In the genomic region with DNA sequence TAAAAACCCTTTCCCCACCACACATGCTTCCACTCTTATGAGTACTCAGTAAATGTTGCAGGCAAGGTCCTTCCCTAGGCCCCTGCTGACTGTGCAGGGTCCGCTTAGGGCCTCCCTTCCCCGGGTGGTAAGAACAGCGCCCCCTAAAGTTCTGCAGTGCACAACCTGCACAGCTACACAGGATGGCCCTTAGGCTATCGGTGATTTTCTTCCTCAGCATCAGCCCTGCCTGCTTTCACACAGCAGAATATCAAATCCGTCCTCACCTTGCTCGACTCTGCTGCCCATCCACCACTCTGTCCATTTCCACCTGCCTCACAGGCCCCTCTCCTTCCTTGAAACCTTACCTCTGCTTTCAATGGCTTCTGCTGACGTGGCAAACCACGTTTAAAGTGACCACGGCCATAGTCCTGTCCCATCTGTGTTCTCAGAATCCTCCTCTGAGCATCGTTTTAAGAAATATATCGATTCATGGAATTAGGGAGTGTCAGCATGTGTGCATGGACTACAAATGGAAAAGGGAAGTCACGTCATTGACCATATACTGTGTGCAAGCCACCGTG, we compare ENCODE assay signal across 15 cellular contexts. TPM values are rescaled to one million over a fixed set of nuclear protein-coding genes. Genes with fewer than 3 reads are reported as not detected.
DNase-seq lines count a peak whose midpoint lies in the region; ATAC-seq, FAIRE-seq and TF ChIP-seq lines count a peak whose summit lies in the region.
"Had no signal": no experiment of that assay in that cellular context is flagged by ENCODE, and none has a peak within 500 bp of the region (broad histone marks: within the 10 kb centered on the region; RNA-seq: fewer than 3 reads in every experiment).

No MANE protein-coding gene starts in this region.

- WGBS in K562 (ENCODE audit: insufficient coverage, low coverage, missing lambda C conversion rate) = under 1% methylated on average over 12 of the region's 13 CpGs

- POLR2A ChIA-PET in activated CD8-positive, alpha-beta T cell treated with anti-CD3 and anti-CD28 coated beads for 36 hours (lab: Charles Lee) = no interaction called here
- POLR2A ChIA-PET in activated CD8-positive, alpha-beta T cell treated with anti-CD3 and anti-CD28 coated beads, Interleukin-2, amount 10 ng/mL, durations not matched to agents 7 days and 5 days (lab: Charles Lee) = no interaction called here
- POLR2A ChIA-PET in K562 (lab: Yijun Ruan, JAX) = interaction anchor here (0.6 kb wide), 1 partner anchor 724 kb away, joined by 4 read pairs; no protein-coding TSS in a partner anchor
- POLR2A ChIA-PET in CD4-positive, alpha-beta memory T cell (lab: Charles Lee; ENCODE audit: partially characterized antibody) = no interaction called here

- peak; percentile 6 for DNase-seq in activated CD8-positive, alpha-beta T cell treated with anti-CD3 and anti-CD28 coated beads for 36 hours
- no peak for DNase-seq in activated CD8-positive, alpha-beta T cell treated with anti-CD3 and anti-CD28 coated beads, Interleukin-2, amount 10 ng/mL, durations not matched to agents 7 days and 5 days
- DNase-seq in NB4 (ENCODE audit: low read depth) (peak; percentile 42), K562 (ENCODE audit: extremely low read depth in 1 of 4, low spot score in 3 of 4) (peak; percentile 24 to 38 (median 33)), type B pancreatic cell (ENCODE audit: extremely low spot score, unreplicated experiment) (no peak), SIG-M5 treated with dmso at 0.1 percent for 504 hours (lab: John Stamatoyannopoulos, UW; ENCODE audit: unreplicated experiment) (no peak)
- DNase-seq in CD4-positive, alpha-beta memory T cell = no peak
- DNase-seq: activated CD4-positive, alpha-beta T cell treated with anti-CD3 and anti-CD28 coated beads, Interleukin-2, amount 50 U/mL, for 1 hour; activated T-cell treated with anti-CD3 and anti-CD28 coated beads, Interleukin-2, amount 50 U/mL, for 72 hours; NCI-H2171 treated with DMSO at 0.1 percent for 48 hours had no signal

- no peak overlapping the region for H3K27ac Mint-ChIP-seq in activated CD8-positive, alpha-beta T cell treated with anti-CD3 and anti-CD28 coated beads for 36 hours
- no peak overlapping the region for H3K27ac Mint-ChIP-seq in activated CD8-positive, alpha-beta T cell treated with anti-CD3 and anti-CD28 coated beads, Interleukin-2, amount 10 ng/mL, durations not matched to agents 7 days and 5 days
- no peak overlapping the region for H3K27ac Mint-ChIP-seq in type B pancreatic cell
- H3K27ac Mint-ChIP-seq in CD4-positive, alpha-beta memory T cell = no peak overlapping the region
- H3K27ac Mint-ChIP-seq: activated T-cell treated with anti-CD3 and anti-CD28 coated beads, Interleukin-2, amount 50 U/mL, for 72 hours had no signal

- no peak for TF ChIP-seq CTCF in activated CD8-positive, alpha-beta T cell treated with anti-CD3 and anti-CD28 coated beads for 36 hours (IDR thresholded peaks at IDR 0.05)
- TF ChIP-seq CTCF in NB4 (IDR thresholded peaks at IDR 0.05; ENCODE audit: low read depth, low read length) (peak; percentile 55), K562 (IDR thresholded peaks at IDR 0.05 in 2 of 3, conservative IDR thresholded peaks at IDR 0.05 in 1 of 3; ENCODE audit: insufficient read depth in 2 of 3, low read depth in 1 of 3, low read length in 3 of 3) (peak; percentile 42 to 60 (median 51); a peak in 5 of 6 replicates), type B pancreatic cell (conservative IDR thresholded peaks at IDR 0.05) (peak; percentile 47)

- no peak overlapping the region for H3K27ac ChIP-seq in K562 (ENCODE audit: extremely low read depth, low read depth, low read length)
- H3K27ac ChIP-seq in CD4-positive, alpha-beta memory T cell (ENCODE audit: low read depth, low read length) = no peak overlapping the region

- 0 out of 4 replicates have a peak, but pooled peaks of 1 of the 2 experiments have one; percentile 9 for TF ChIP-seq RAD21 in K562 (CRISPR knock-in tag; conservative IDR thresholded peaks at IDR 0.05 in 1 of 2, IDR thresholded peaks at IDR 0.05 in 1 of 2)

- no peak overlapping the region for H2AFZ ChIP-seq in K562 (ENCODE audit: low read depth, low read length)

- H3K79me2 ChIP-seq in K562 (ENCODE audit: control insufficient read depth, insufficient read depth, low read length) = no peaks in the 10 kb centered on the region

- H3K27me3 ChIP-seq in K562 (ENCODE audit: control insufficient read depth in 2 of 2, insufficient read depth in 2 of 2, low read length in 2 of 2) = peaks cover 0 to 11% of the 10 kb centered on the region in 2 experiments; a peak in 1 of 5 replicates
- H3K27me3 ChIP-seq in CD4-positive, alpha-beta memory T cell (ENCODE audit: insufficient read depth, low read length) = peaks cover 4% of the 10 kb centered on the region

- H3K9me3 Mint-ChIP-seq in activated CD8-positive, alpha-beta T cell treated with anti-CD3 and anti-CD28 coated beads for 36 hours = no peaks in the 10 kb centered on the region
- no peaks in the 10 kb centered on the region for H3K9me3 Mint-ChIP-seq in activated CD8-positive, alpha-beta T cell treated with anti-CD3 and anti-CD28 coated beads, Interleukin-2, amount 10 ng/mL, durations not matched to agents 7 days and 5 days (ENCODE audit: insufficient read depth)
- H3K9me3 Mint-ChIP-seq in type B pancreatic cell = no peaks in the 10 kb centered on the region
- no peaks in the 10 kb centered on the region for H3K9me3 Mint-ChIP-seq in CD4-positive, alpha-beta memory T cell
- H3K9me3 Mint-ChIP-seq: activated T-cell treated with anti-CD3 and anti-CD28 coated beads, Interleukin-2, amount 50 U/mL, for 72 hours; central memory CD8-positive, alpha-beta T cell had no signal

- no peaks in the 10 kb centered on the region for H3K4me1 Mint-ChIP-seq in activated CD8-positive, alpha-beta T cell treated with anti-CD3 and anti-CD28 coated beads for 36 hours (ENCODE audit: low read depth)
- H3K4me1 Mint-ChIP-seq in activated CD8-positive, alpha-beta T cell treated with anti-CD3 and anti-CD28 coated beads, Interleukin-2, amount 10 ng/mL, durations not matched to agents 7 days and 5 days (ENCODE audit: low read depth) = no peaks in the 10 kb centered on the region
- H3K4me1 Mint-ChIP-seq in type B pancreatic cell (ENCODE audit: unreplicated experiment) = no peaks in the 10 kb centered on the region
- H3K4me1 Mint-ChIP-seq in CD4-positive, alpha-beta memory T cell = no peaks in the 10 kb centered on the region

- TF ChIP-seq POLR2A in NB4 (IDR thresholded peaks at IDR 0.05; ENCODE audit: extremely low read depth, insufficient read length) (no peak), K562 (conservative IDR thresholded peaks at IDR 0.05) (no peak)

- ATAC-seq in activated CD8-positive, alpha-beta T cell treated with anti-CD3 and anti-CD28 coated beads for 36 hours = peak; percentile 49
- no peak for ATAC-seq in activated CD8-positive, alpha-beta T cell treated with anti-CD3 and anti-CD28 coated beads, Interleukin-2, amount 10 ng/mL, durations not matched to agents 7 days and 5 days
- ATAC-seq in K562 (peak; percentile 93), GM18867 (IDR thresholded peaks at IDR 0.05; ENCODE audit: unreplicated experiment) (no peak)
- ATAC-seq: activated T-cell treated with anti-CD3 and anti-CD28 coated beads, Interleukin-2, amount 50 U/mL, for 72 hours had no signal

- no peaks in the 10 kb centered on the region for H3K9me3 ChIP-seq in K562 (replicated peaks; ENCODE audit: control insufficient read depth, insufficient read depth, low read depth, low read length)
- H3K9me3 ChIP-seq in CD4-positive, alpha-beta memory T cell (ENCODE audit: control insufficient read depth in 1 of 2, low read length in 2 of 2) = no peaks in the 10 kb centered on the region

- in situ Hi-C loops in K562 (cut with MboI) = no loop called here

- no peaks in the 10 kb centered on the region for H3K36me3 ChIP-seq in K562 (ENCODE audit: control insufficient read depth, insufficient read depth, low read length)
- no peaks in the 10 kb centered on the region for H3K36me3 ChIP-seq in CD4-positive, alpha-beta memory T cell (ENCODE audit: insufficient read depth, low read length)

- no peaks in the 10 kb centered on the region for H3K4me1 ChIP-seq in K562 (replicated peaks in 1 of 2; ENCODE audit: control insufficient read depth in 2 of 2, insufficient read depth in 2 of 2, low read length in 2 of 2)
- H3K4me1 ChIP-seq in CD4-positive, alpha-beta memory T cell (ENCODE audit: insufficient read depth, low read length) = no peaks in the 10 kb centered on the region

- H3K4me3 ChIP-seq in NB4 (ENCODE audit: low read depth, low read length) = no peak overlapping the region
- no peak overlapping the region for H3K4me3 ChIP-seq in K562
- H3K4me3 ChIP-seq in CD4-positive, alpha-beta memory T cell (ENCODE audit: low read length in 2 of 2) = no peak overlapping the region

- H3K4me3 Mint-ChIP-seq in activated CD8-positive, alpha-beta T cell treated with anti-CD3 and anti-CD28 coated beads for 36 hours = no peak overlapping the region
- no peak overlapping the region for H3K4me3 Mint-ChIP-seq in activated CD8-positive, alpha-beta T cell treated with anti-CD3 and anti-CD28 coated beads, Interleukin-2, amount 10 ng/mL, durations not matched to agents 7 days and 5 days
- H3K4me3 Mint-ChIP-seq in type B pancreatic cell = no peak overlapping the region
- H3K4me3 Mint-ChIP-seq in CD4-positive, alpha-beta memory T cell = peak overlapping the region in 1 of 8 donors; percentile 3
- H3K4me3 Mint-ChIP-seq: activated T-cell treated with anti-CD3 and anti-CD28 coated beads, Interleukin-2, amount 50 U/mL, for 72 hours; central memory CD8-positive, alpha-beta T cell had no signal

- CTCF ChIA-PET in activated CD8-positive, alpha-beta T cell treated with anti-CD3 and anti-CD28 coated beads for 36 hours (lab: Charles Lee) = interaction anchor here (1.4 kb wide), 2 partner anchors 14 to 166 kb away, joined by 3 read pairs; no protein-coding TSS in a partner anchor
- CTCF ChIA-PET in activated CD8-positive, alpha-beta T cell treated with anti-CD3 and anti-CD28 coated beads, Interleukin-2, amount 10 ng/mL, durations not matched to agents 7 days and 5 days (lab: Charles Lee) = interaction anchor here (0.8 to 1.7 kb wide), 3 partner anchors 9 to 16 kb away, joined by 3 to 5 read pairs (median 4); no protein-coding TSS in a partner anchor
- CTCF ChIA-PET in K562 (lab: Yijun Ruan, JAX; ENCODE audit: low intra/inter-chr PET ratio) = no interaction called here
- CTCF ChIA-PET in CD4-positive, alpha-beta memory T cell (lab: Charles Lee; ENCODE audit: partially characterized antibody) = interaction anchor here (1.5 kb wide), 1 partner anchor 13 kb away, joined by 3 read pairs; no protein-coding TSS in a partner anchor

- no peaks in the 10 kb centered on the region for H3K9me1 ChIP-seq in K562 (ENCODE audit: control insufficient read depth, insufficient read depth, low read length)

- H3K36me3 Mint-ChIP-seq in activated CD8-positive, alpha-beta T cell treated with anti-CD3 and anti-CD28 coated beads for 36 hours (ENCODE audit: low read depth) = no peaks in the 10 kb centered on the region
- no peaks in the 10 kb centered on the region for H3K36me3 Mint-ChIP-seq in activated CD8-positive, alpha-beta T cell treated with anti-CD3 and anti-CD28 coated beads, Interleukin-2, amount 10 ng/mL, durations not matched to agents 7 days and 5 days (ENCODE audit: low read depth)
- H3K36me3 Mint-ChIP-seq in type B pancreatic cell = no peaks in the 10 kb centered on the region
- H3K36me3 Mint-ChIP-seq in CD4-positive, alpha-beta memory T cell = no peaks in the 10 kb centered on the region

- no peak for FAIRE-seq in K562 (lab: Jason Lieb, UNC)
- FAIRE-seq: endothelial cell of umbilical vein had no signal

- H3K27me3 Mint-ChIP-seq in activated CD8-positive, alpha-beta T cell treated with anti-CD3 and anti-CD28 coated beads for 36 hours = peaks cover 33% of the 10 kb centered on the region
- H3K27me3 Mint-ChIP-seq in activated CD8-positive, alpha-beta T cell treated with anti-CD3 and anti-CD28 coated beads, Interleukin-2, amount 10 ng/mL, durations not matched to agents 7 days and 5 days (ENCODE audit: low read depth) = peaks cover 19% of the 10 kb centered on the region
- H3K27me3 Mint-ChIP-seq in type B pancreatic cell = peaks cover 44% of the 10 kb centered on the region
- H3K27me3 Mint-ChIP-seq in CD4-positive, alpha-beta memory T cell = peaks cover 32 to 40% of the 10 kb centered on the region in 2 donors

- H3K4me2 ChIP-seq in K562 (ENCODE audit: insufficient read depth, low read length) = no peak overlapping the region

- TF ChIP-seq EP300 in K562 (IDR thresholded peaks at IDR 0.05; ENCODE audit: low read length) = no peak

- no TSS peak for BruUV-seq in K562 (replicated peaks; lab: Mats Ljungman, UMichigan)

- no peak overlapping the region for H3K9ac ChIP-seq in K562 (ENCODE audit: insufficient read depth in 1 of 2, low read depth in 2 of 2, low read length in 2 of 2)

- intact Hi-C loops in activated CD8-positive, alpha-beta T cell treated with anti-CD3 and anti-CD28 coated beads for 36 hours (cut with micrococcal nuclease) = no loop called here
- intact Hi-C loops in K562 (cut with micrococcal nuclease) = no loop called here
- intact Hi-C loops in CD4-positive, alpha-beta memory T cell (cut with micrococcal nuclease) = no loop called here

- H4K20me1 ChIP-seq in K562 (replicated peaks; ENCODE audit: control insufficient read depth, insufficient read depth, low read length) = no peaks in the 10 kb centered on the region

RNA-seq across cellular contexts. Expression of a gene that starts 51.4 kb away (rescaled TPM):
- under 1 TPM in 1 of 2 experiments, not detected in 1; 0.07 TPM for total RNA-seq in activated CD8-positive, alpha-beta T cell treated with anti-CD3 and anti-CD28 coated beads for 36 hours
- not detected for total RNA-seq in activated CD8-positive, alpha-beta T cell treated with anti-CD3 and anti-CD28 coated beads, Interleukin-2, amount 10 ng/mL, durations not matched to agents 7 days and 5 days
- not detected in 2 replicates for total RNA-seq in K562 (2011; cell fraction: chromatin; rRNA removed; ENCODE audit: low replicate concordance)
- total RNA-seq in K562 (2011; cell fraction: nucleolus; rRNA removed) = not detected in 2 replicates
- not detected in 2 replicates for total RNA-seq in K562 (2011; cell fraction: nucleoplasm; rRNA removed)
- total RNA-seq in K562 (2014; rRNA removed) = not detected in 2 replicates
- total RNA-seq in K562 (2014; rRNA removed; fragmentation: Illumina TruSeq; extraction: Trizol) = not detected in 2 replicates
- total RNA-seq in K562 (2015; rRNA removed; fragmentation: Illumina TruSeq; extraction: Trizol) = not detected in 2 replicates
- total RNA-seq in K562 (2021) = not detected in 2 replicates
- not detected in 2 replicates for polyA plus RNA-seq in K562 (2011; rRNA removed)
- polyA plus RNA-seq in K562 (2011; cell fraction: cytosol; rRNA removed) = not detected in 2 replicates
- polyA plus RNA-seq in K562 (2011; cell fraction: nucleus; rRNA removed) = not detected in 2 replicates
- polyA plus RNA-seq in K562 (2012) = not detected in 2 replicates
- not detected in 2 replicates for polyA plus RNA-seq in K562 (2014; fragmentation: Illumina TruSeq; extraction: Trizol)
- not detected for polyA plus RNA-seq in K562 (2014; fragmentation: Nextera tagmentation; extraction: Ambion mirVana)
- not detected in 2 replicates for polyA plus RNA-seq in K562 (2014; rRNA removed)
- not detected in 2 replicates for polyA minus RNA-seq in K562 (2011; rRNA and poly(A)+ RNA removed)
- polyA minus RNA-seq in K562 (2011; cell fraction: cytosol; rRNA and poly(A)+ RNA removed) = not detected in 2 replicates
- not detected in 2 replicates for polyA minus RNA-seq in K562 (2011; cell fraction: nucleus; rRNA and poly(A)+ RNA removed)
- total RNA-seq in type B pancreatic cell (ENCODE audit: low replicate concordance) = 0.92 and 1.2 TPM in 2 replicates
- total RNA-seq in CD4-positive, alpha-beta memory T cell = under 1 TPM; 0.23 to 0.42 TPM
- polyA plus RNA-seq in CD4-positive, alpha-beta memory T cell = under 1 TPM; 0.11 to 0.13 TPM
- total RNA-seq: activated T-cell treated with anti-CD3 and anti-CD28 coated beads, Interleukin-2, amount 50 U/mL, for 72 hours; endothelial cell of umbilical vein; glomerular endothelial cell; MCF 10A had no signal
- polyA plus RNA-seq: endothelial cell of umbilical vein had no signal

Comparison
In these comparisons a context has a peak if more than half of its experiments do, and no peak if none do; other contexts are left out.
1. ATAC-seq: peak in activated CD8-positive, alpha-beta T cell treated with anti-CD3 and anti-CD28 coated beads for 36 hours (single experiment) and K562 (single experiment); none in activated CD8-positive, alpha-beta T cell treated with anti-CD3 and anti-CD28 coated beads, Interleukin-2, amount 10 ng/mL, durations not matched to agents 7 days and 5 days (single experiment) and GM18867 (single experiment).
2. DNase-seq: peak in activated CD8-positive, alpha-beta T cell treated with anti-CD3 and anti-CD28 coated beads for 36 hours (single experiment), NB4 (single experiment) and K562 (4 of 4); none in activated CD8-positive, alpha-beta T cell treated with anti-CD3 and anti-CD28 coated beads, Interleukin-2, amount 10 ng/mL, durations not matched to agents 7 days and 5 days (single experiment), type B pancreatic cell (single experiment), SIG-M5 treated with dmso at 0.1 percent for 504 hours (single experiment) and CD4-positive, alpha-beta memory T cell (0 of 5).